1 cellular context compared by ENCODE assay signal in the genomic region with DNA sequence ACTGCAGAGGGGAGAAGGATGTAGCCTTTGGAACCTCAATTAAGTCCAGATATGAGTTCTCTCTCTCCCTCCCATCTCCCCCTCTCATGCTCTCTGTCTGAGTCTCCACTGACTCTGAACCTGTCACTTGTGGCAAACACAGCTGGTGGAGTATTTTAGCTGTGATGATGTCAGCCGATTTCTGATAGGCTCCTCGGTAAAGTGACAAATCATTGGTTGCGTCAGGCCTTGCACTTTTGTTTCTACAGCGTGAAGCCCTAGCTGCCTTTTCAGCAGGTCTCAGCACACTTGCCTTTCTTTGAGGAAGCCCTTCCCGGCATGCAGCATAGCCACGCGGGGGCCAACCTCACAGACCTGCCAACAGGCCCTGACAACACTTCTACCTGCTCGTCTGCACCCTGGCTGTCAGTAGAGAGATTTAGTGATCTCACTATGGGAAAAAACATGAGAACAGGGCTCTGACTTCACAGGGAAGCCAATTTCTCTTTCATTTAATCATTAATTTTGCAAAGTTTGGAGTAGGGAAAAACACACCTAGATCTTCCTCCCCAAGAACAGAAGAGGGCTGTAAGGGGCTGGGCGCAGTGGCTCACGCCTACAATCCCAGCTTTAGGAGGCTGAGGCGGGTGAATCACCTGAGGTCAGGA.
TF ChIP-seq lines count a peak whose summit lies in the region.

No MANE protein-coding gene starts in this region.

TF ChIP-seq in K562, 482 proteins besides CTCF, POLR2A, EP300 and RAD21 (continued from another document and continues in another):
- TF ChIP-seq, protein P1, sequence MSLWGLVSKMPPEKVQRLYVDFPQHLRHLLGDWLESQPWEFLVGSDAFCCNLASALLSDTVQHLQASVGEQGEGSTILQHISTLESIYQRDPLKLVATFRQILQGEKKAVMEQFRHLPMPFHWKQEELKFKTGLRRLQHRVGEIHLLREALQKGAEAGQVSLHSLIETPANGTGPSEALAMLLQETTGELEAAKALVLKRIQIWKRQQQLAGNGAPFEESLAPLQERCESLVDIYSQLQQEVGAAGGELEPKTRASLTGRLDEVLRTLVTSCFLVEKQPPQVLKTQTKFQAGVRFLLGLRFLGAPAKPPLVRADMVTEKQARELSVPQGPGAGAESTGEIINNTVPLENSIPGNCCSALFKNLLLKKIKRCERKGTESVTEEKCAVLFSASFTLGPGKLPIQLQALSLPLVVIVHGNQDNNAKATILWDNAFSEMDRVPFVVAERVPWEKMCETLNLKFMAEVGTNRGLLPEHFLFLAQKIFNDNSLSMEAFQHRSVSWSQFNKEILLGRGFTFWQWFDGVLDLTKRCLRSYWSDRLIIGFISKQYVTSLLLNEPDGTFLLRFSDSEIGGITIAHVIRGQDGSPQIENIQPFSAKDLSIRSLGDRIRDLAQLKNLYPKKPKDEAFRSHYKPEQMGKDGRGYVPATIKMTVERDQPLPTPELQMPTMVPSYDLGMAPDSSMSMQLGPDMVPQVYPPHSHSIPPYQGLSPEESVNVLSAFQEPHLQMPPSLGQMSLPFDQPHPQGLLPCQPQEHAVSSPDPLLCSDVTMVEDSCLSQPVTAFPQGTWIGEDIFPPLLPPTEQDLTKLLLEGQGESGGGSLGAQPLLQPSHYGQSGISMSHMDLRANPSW (CRISPR knock-in tag; IDR thresholded peaks at IDR 0.05), result no peak
- TF ChIP-seq ZNF57 (CRISPR knock-in tag; IDR thresholded peaks at IDR 0.05), result no peak
- 0 out of 2 replicates have a peak, but pooled peaks have one; percentile 18 for TF ChIP-seq TAF7 (tag; IDR thresholded peaks at IDR 0.05)
- TF ChIP-seq KDM5B (IDR thresholded peaks at IDR 0.05; ENCODE audit: insufficient replicate concordance, low read depth, low read length), result no peak
- TF ChIP-seq, protein P2, sequence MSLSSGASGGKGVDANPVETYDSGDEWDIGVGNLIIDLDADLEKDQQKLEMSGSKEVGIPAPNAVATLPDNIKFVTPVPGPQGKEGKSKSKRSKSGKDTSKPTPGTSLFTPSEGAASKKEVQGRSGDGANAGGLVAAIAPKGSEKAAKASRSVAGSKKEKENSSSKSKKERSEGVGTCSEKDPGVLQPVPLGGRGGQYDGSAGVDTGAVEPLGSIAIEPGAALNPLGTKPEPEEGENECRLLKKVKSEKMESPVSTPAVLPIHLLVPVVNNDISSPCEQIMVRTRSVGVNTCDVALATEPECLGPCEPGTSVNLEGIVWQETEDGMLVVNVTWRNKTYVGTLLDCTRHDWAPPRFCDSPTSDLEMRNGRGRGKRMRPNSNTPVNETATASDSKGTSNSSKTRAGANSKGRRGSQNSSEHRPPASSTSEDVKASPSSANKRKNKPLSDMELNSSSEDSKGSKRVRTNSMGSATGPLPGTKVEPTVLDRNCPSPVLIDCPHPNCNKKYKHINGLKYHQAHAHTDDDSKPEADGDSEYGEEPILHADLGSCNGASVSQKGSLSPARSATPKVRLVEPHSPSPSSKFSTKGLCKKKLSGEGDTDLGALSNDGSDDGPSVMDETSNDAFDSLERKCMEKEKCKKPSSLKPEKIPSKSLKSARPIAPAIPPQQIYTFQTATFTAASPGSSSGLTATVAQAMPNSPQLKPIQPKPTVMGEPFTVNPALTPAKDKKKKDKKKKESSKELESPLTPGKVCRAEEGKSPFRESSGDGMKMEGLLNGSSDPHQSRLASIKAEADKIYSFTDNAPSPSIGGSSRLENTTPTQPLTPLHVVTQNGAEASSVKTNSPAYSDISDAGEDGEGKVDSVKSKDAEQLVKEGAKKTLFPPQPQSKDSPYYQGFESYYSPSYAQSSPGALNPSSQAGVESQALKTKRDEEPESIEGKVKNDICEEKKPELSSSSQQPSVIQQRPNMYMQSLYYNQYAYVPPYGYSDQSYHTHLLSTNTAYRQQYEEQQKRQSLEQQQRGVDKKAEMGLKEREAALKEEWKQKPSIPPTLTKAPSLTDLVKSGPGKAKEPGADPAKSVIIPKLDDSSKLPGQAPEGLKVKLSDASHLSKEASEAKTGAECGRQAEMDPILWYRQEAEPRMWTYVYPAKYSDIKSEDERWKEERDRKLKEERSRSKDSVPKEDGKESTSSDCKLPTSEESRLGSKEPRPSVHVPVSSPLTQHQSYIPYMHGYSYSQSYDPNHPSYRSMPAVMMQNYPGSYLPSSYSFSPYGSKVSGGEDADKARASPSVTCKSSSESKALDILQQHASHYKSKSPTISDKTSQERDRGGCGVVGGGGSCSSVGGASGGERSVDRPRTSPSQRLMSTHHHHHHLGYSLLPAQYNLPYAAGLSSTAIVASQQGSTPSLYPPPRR (CRISPR knock-in tag; IDR thresholded peaks at IDR 0.05; ENCODE audit: borderline replicate concordance), result no peak
- TF ChIP-seq, protein P3, sequence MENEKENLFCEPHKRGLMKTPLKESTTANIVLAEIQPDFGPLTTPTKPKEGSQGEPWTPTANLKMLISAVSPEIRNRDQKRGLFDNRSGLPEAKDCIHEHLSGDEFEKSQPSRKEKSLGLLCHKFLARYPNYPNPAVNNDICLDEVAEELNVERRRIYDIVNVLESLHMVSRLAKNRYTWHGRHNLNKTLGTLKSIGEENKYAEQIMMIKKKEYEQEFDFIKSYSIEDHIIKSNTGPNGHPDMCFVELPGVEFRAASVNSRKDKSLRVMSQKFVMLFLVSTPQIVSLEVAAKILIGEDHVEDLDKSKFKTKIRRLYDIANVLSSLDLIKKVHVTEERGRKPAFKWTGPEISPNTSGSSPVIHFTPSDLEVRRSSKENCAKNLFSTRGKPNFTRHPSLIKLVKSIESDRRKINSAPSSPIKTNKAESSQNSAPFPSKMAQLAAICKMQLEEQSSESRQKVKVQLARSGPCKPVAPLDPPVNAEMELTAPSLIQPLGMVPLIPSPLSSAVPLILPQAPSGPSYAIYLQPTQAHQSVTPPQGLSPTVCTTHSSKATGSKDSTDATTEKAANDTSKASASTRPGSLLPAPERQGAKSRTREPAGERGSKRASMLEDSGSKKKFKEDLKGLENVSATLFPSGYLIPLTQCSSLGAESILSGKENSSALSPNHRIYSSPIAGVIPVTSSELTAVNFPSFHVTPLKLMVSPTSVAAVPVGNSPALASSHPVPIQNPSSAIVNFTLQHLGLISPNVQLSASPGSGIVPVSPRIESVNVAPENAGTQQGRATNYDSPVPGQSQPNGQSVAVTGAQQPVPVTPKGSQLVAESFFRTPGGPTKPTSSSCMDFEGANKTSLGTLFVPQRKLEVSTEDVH (IDR thresholded peaks at IDR 0.05; ENCODE audit: low read depth, partially characterized antibody), result no peak
- TF ChIP-seq SMARCA5 (IDR thresholded peaks at IDR 0.05), result 0 out of 2 replicates have a peak, but pooled peaks have one; percentile 17
- TF ChIP-seq JUN (IDR thresholded peaks at IDR 0.05; ENCODE audit: borderline replicate concordance, low read depth, low read length), result peak; percentile 98
- TF ChIP-seq JUN (CRISPR knock-in tag; IDR thresholded peaks at IDR 0.05; ENCODE audit: borderline replicate concordance), result peak; percentile 92
- no peak for TF ChIP-seq STAG1 (CRISPR knock-in tag; IDR thresholded peaks at IDR 0.05; ENCODE audit: borderline replicate concordance)
- peak; percentile 59; the same call in 1 of the 2 replicates for TF ChIP-seq RNF2 (IDR thresholded peaks at IDR 0.05)
- peak; percentile 68; the same call in 1 of the 2 replicates for TF ChIP-seq MTA1 (IDR thresholded peaks at IDR 0.05; ENCODE audit: borderline replicate concordance)
- no peak for TF ChIP-seq ZNF134 (CRISPR knock-in tag; conservative IDR thresholded peaks at IDR 0.05)
- no peak for TF ChIP-seq SAFB2 (IDR thresholded peaks at IDR 0.05; ENCODE audit: borderline replicate concordance, low read depth, low read length, severe bottlenecking)
- TF ChIP-seq MAFF (IDR thresholded peaks at IDR 0.05; ENCODE audit: low read length), result no peak; the same call in 1 of the 2 replicates
- TF ChIP-seq DPF2 (IDR thresholded peaks at IDR 0.05), result peak; percentile 86
- TF ChIP-seq CBX8 (IDR thresholded peaks at IDR 0.05; ENCODE audit: borderline replicate concordance, extremely low read depth, low read depth, low read length, poor library complexity, severe bottlenecking), result no peak
- no peak for TF ChIP-seq PRMT5 (CRISPR knock-in tag; IDR thresholded peaks at IDR 0.05)
- TF ChIP-seq HNRNPLL (IDR thresholded peaks at IDR 0.05; ENCODE audit: low read depth, low read length, poor library complexity, severe bottlenecking), result no peak
- TF ChIP-seq SREBF2 (CRISPR knock-in tag; IDR thresholded peaks at IDR 0.05), result no peak
- TF ChIP-seq GTF2A2 (tag; IDR thresholded peaks at IDR 0.05), result no peak
- no peak for TF ChIP-seq ZFPM2 (CRISPR knock-in tag; IDR thresholded peaks at IDR 0.05)
- TF ChIP-seq, protein P4, sequence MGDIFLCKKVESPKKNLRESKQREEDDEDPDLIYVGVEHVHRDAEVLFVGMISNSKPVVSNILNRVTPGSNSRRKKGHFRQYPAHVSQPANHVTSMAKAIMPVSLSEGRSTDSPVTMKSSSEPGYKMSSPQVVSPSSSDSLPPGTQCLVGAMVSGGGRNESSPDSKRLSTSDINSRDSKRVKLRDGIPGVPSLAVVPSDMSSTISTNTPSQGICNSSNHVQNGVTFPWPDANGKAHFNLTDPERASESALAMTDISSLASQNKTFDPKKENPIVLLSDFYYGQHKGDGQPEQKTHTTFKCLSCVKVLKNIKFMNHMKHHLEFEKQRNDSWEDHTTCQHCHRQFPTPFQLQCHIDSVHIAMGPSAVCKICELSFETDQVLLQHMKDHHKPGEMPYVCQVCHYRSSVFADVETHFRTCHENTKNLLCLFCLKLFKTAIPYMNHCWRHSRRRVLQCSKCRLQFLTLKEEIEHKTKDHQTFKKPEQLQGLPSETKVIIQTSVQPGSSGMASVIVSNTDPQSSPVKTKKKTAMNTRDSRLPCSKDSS (IDR thresholded peaks at IDR 0.05; ENCODE audit: low read depth, partially characterized antibody), result no peak
- TF ChIP-seq SNRNP70 (optimal IDR thresholded peaks at IDR 0.05; ENCODE audit: low read depth, low read length), result no peak
- no peak; the same call in 1 of the 2 replicates for TF ChIP-seq MTA2 (IDR thresholded peaks at IDR 0.05; ENCODE audit: low read depth)
- TF ChIP-seq SMARCA4 (IDR thresholded peaks at IDR 0.05), result peak; percentile 77
- TF ChIP-seq SETDB1 (IDR thresholded peaks at IDR 0.05; ENCODE audit: low read length), result no peak
- no peak for TF ChIP-seq POU5F1 (IDR thresholded peaks at IDR 0.05; ENCODE audit: borderline replicate concordance, low read depth, low read length, partially characterized antibody)
- TF ChIP-seq TFAM (CRISPR knock-in tag; conservative IDR thresholded peaks at IDR 0.05), result no peak
- no peak for TF ChIP-seq CCNT2 (IDR thresholded peaks at IDR 0.05; ENCODE audit: borderline replicate concordance, extremely low read depth, insufficient read length, low read depth, low read length)
- TF ChIP-seq ZZZ3 (IDR thresholded peaks at IDR 0.05), result no peak
- TF ChIP-seq, protein P5, sequence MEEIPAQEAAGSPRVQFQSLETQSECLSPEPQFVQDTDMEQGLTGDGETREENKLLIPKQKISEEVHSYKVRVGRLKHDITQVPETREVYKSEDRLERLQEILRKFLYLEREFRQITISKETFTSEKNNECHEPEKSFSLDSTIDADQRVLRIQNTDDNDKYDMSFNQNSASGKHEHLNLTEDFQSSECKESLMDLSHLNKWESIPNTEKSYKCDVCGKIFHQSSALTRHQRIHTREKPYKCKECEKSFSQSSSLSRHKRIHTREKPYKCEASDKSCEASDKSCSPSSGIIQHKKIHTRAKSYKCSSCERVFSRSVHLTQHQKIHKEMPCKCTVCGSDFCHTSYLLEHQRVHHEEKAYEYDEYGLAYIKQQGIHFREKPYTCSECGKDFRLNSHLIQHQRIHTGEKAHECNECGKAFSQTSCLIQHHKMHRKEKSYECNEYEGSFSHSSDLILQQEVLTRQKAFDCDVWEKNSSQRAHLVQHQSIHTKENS (CRISPR knock-in tag; IDR thresholded peaks at IDR 0.05), result no peak
- no peak for TF ChIP-seq HNRNPL (IDR thresholded peaks at IDR 0.05; ENCODE audit: low read depth, low read length)
- TF ChIP-seq, protein P6, sequence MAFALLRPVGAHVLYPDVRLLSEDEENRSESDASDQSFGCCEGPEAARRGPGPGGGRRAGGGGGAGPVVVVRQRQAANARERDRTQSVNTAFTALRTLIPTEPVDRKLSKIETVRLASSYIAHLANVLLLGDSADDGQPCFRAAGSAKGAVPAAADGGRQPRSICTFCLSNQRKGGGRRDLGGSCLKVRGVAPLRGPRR (CRISPR knock-in tag; IDR thresholded peaks at IDR 0.05), result no peak
- no peak for TF ChIP-seq ZNF232 (CRISPR knock-in tag; IDR thresholded peaks at IDR 0.05)
- peak; percentile 24 for TF ChIP-seq NFYB (IDR thresholded peaks at IDR 0.05; ENCODE audit: extremely low read depth, insufficient read length)
- TF ChIP-seq MED1 (CRISPR knock-in tag; IDR thresholded peaks at IDR 0.05; ENCODE audit: borderline replicate concordance), result no peak
- no peak for TF ChIP-seq RFX7 (CRISPR knock-in tag; IDR thresholded peaks at IDR 0.05)
- TF ChIP-seq CBX3 (IDR thresholded peaks at IDR 0.05; ENCODE audit: borderline replicate concordance in 1 of 2, low read length in 2 of 2), result peak in 1 of 2 experiments; percentile 87; a peak in 2 of 3 replicates
- TF ChIP-seq PML (IDR thresholded peaks at IDR 0.05; ENCODE audit: low read length), result 0 out of 2 replicates have a peak, but pooled peaks have one; percentile 32
- TF ChIP-seq TAF9B (IDR thresholded peaks at IDR 0.05; ENCODE audit: partially characterized antibody), result peak; percentile 95
- TF ChIP-seq ZKSCAN8 (CRISPR knock-in tag; IDR thresholded peaks at IDR 0.05), result no peak
- no peak for TF ChIP-seq BRCA1 (IDR thresholded peaks at IDR 0.05)
- TF ChIP-seq BRCA1 (CRISPR knock-in tag; IDR thresholded peaks at IDR 0.05), result no peak
- TF ChIP-seq, protein P7, sequence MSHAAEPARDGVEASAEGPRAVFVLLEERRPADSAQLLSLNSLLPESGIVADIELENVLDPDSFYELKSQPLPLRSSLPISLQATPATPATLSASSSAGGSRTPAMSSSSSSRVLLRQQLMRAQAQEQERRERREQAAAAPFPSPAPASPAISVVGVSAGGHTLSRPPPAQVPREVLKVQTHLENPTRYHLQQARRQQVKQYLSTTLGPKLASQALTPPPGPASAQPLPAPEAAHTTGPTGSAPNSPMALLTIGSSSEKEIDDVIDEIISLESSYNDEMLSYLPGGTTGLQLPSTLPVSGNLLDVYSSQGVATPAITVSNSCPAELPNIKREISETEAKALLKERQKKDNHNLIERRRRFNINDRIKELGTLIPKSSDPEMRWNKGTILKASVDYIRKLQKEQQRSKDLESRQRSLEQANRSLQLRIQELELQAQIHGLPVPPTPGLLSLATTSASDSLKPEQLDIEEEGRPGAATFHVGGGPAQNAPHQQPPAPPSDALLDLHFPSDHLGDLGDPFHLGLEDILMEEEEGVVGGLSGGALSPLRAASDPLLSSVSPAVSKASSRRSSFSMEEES (CRISPR knock-in tag; IDR thresholded peaks at IDR 0.05), result no peak
- TF ChIP-seq ZNF583 (CRISPR knock-in tag; IDR thresholded peaks at IDR 0.05), result no peak
- peak; percentile 98 for TF ChIP-seq JUND (IDR thresholded peaks at IDR 0.05; ENCODE audit: borderline replicate concordance, low read depth, low read length)
- peak; percentile 98 for TF ChIP-seq JUND (tag; IDR thresholded peaks at IDR 0.05; ENCODE audit: borderline replicate concordance, low read depth, low read length)
- no peak for TF ChIP-seq ZNF551 (CRISPR knock-in tag; IDR thresholded peaks at IDR 0.05)
- TF ChIP-seq STAT5A (IDR thresholded peaks at IDR 0.05; ENCODE audit: borderline replicate concordance, low read length), result no peak
- TF ChIP-seq ADNP (tag; IDR thresholded peaks at IDR 0.05), result peak; percentile 78; the same call in 1 of the 2 replicates
- TF ChIP-seq MYNN (IDR thresholded peaks at IDR 0.05), result peak; percentile 90
- no peak for TF ChIP-seq MYNN (CRISPR knock-in tag; IDR thresholded peaks at IDR 0.05)
- no peak for TF ChIP-seq ELF2 (CRISPR knock-in tag; IDR thresholded peaks at IDR 0.05)
- TF ChIP-seq ZBTB7A (IDR thresholded peaks at IDR 0.05; ENCODE audit: borderline replicate concordance, control insufficient read depth, low read depth, low read length), result peak; percentile 33; the same call in 1 of the 2 replicates
- TF ChIP-seq ZNF140 (CRISPR knock-in tag; IDR thresholded peaks at IDR 0.05), result no peak
- TF ChIP-seq XRCC3 (IDR thresholded peaks at IDR 0.05), result no peak
- no peak for TF ChIP-seq RBM15 (IDR thresholded peaks at IDR 0.05; ENCODE audit: insufficient read depth, low read length)
